25 cellular contexts compared by ENCODE assay signal in genomic region chr1:4728319-4729107, GRCh38.
"Had no signal": no experiment of that assay in that cellular context is flagged by ENCODE, and none has a peak within 500 bp of the region (broad histone marks: within the 10 kb centered on the region; RNA-seq: fewer than 3 reads in every experiment).

No MANE protein-coding gene starts in this region.

- H3K27me3 ChIP-seq: ascending aorta, cardiac muscle cell had no signal

- DNase-seq: activated CD4-positive, alpha-beta memory T cell treated with anti-CD3 and anti-CD28 coated beads for 36 hours; activated CD4-positive, alpha-beta T cell treated with anti-CD3 and anti-CD28 coated beads for 36 hours; activated CD4-positive, alpha-beta T cell treated with anti-CD3 and anti-CD28 coated beads, Interleukin-2, amount 10 ng/mL, durations not matched to agents 24 days and 14 days; activated CD4-positive, CD25-positive, alpha-beta regulatory T cell; activated CD4-positive, CD25-positive, alpha-beta regulatory T cell treated with anti-CD3 and anti-CD28 coated beads, Interleukin-2, amount 50 U/mL, for 72 hours; activated CD8-positive, alpha-beta memory T cell treated with anti-CD3 and anti-CD28 coated beads, Interleukin-2, amount 10 ng/mL, durations not matched to agents 7 days and 5 days; activated CD8-positive, alpha-beta memory T cell treated with anti-CD3 and anti-CD28 coated beads, Interleukin-2, amount 50 U/mL, for 4 hours; activated CD8-positive, alpha-beta T cell treated with anti-CD3 and anti-CD28 coated beads, Interleukin-2, amount 10 ng/mL, durations not matched to agents 7 days and 5 days; activated effector memory CD4-positive, alpha-beta T cell treated with anti-CD3 and anti-CD28 coated beads, Interleukin-2, amount 50 U/mL, for 16 hours; activated naive CD4-positive, alpha-beta T cell treated with anti-CD3 and anti-CD28 coated beads, Interleukin-2, amount 10 ng/mL, durations not matched to agents 7 days and 5 days; activated naive CD8-positive, alpha-beta T cell treated with anti-CD3 and anti-CD28 coated beads, Interleukin-2, amount 10 ng/mL, durations not matched to agents 7 days and 5 days; activated T-cell treated with anti-CD3 and anti-CD28 coated beads, Interleukin-2, amount 50 U/mL, for 1 hour; activated T-cell treated with anti-CD3 and anti-CD28 coated beads, Interleukin-2, amount 50 U/mL, for 48 hours; effector CD4-positive, alpha-beta T cell; effector memory CD8-positive, alpha-beta T cell; erythroblast; foreskin melanocyte; T-helper 2 cell had no signal

- H3K4me1 ChIP-seq: ascending aorta, breast epithelium, gastroesophageal sphincter had no signal

- ATAC-seq: activated CD4-positive, alpha-beta T cell treated with anti-CD3 and anti-CD28 coated beads for 36 hours; activated CD8-positive, alpha-beta memory T cell treated with anti-CD3 and anti-CD28 coated beads, Interleukin-2, amount 10 ng/mL, durations not matched to agents 7 days and 5 days; activated CD8-positive, alpha-beta T cell treated with anti-CD3 and anti-CD28 coated beads, Interleukin-2, amount 10 ng/mL, durations not matched to agents 7 days and 5 days; activated naive CD4-positive, alpha-beta T cell treated with anti-CD3 and anti-CD28 coated beads, Interleukin-2, amount 50 U/mL, for 72 hours; effector memory CD8-positive, alpha-beta T cell; gastroesophageal sphincter had no signal

- H3K36me3 ChIP-seq: ascending aorta, breast epithelium, cardiac muscle cell, esophagus muscularis mucosa, gastroesophageal sphincter had no signal

- H3K4me3 ChIP-seq: ascending aorta, breast epithelium, cardiac muscle cell, coronary artery, esophagus muscularis mucosa, gastroesophageal sphincter had no signal

- H3K27ac ChIP-seq: ascending aorta, breast epithelium, cardiac muscle cell, coronary artery, esophagus muscularis mucosa, gastroesophageal sphincter had no signal

- H3K9me3 ChIP-seq: ascending aorta, breast epithelium, esophagus muscularis mucosa, gastroesophageal sphincter had no signal
